11 cellular contexts compared by ENCODE assay signal in genomic region chr1:229186373-229187056, GRCh38.
DNase-seq lines count a peak whose midpoint lies in the region; ATAC-seq, FAIRE-seq and TF ChIP-seq lines count a peak whose summit lies in the region.
"Had no signal": no experiment of that assay in that cellular context is flagged by ENCODE, and none has a peak within 500 bp of the region (broad histone marks: within the 10 kb centered on the region; RNA-seq: fewer than 3 reads in every experiment).

No MANE protein-coding gene starts in this region.

- H3K36me3 ChIP-seq in endodermal cell (ENCODE audit: control insufficient read depth, insufficient read depth, low read length) = no peaks in the 10 kb centered on the region

- no peak overlapping the region for H3K9ac ChIP-seq in endodermal cell (ENCODE audit: extremely low read depth, low read length, poor library complexity, severe bottlenecking)

- intact Hi-C loops in activated T-helper 2 cell treated with anti-CD3 and anti-CD28 coated beads, Interferon-gamma antibody, Interleukin-2, Interleukin-4, amounts not matched to agents 10 μg/mL and 5 μg/mL and 100 μg/mL, durations not matched to agents 14 hours and 24 hours and 36 hours (cut with micrococcal nuclease) = no loop called here
- intact Hi-C loops in right cardiac atrium (cut with DNase I) = no loop called here

- H3K27me3 Mint-ChIP-seq in activated T-helper 2 cell treated with anti-CD3 and anti-CD28 coated beads, Interferon-gamma antibody, Interleukin-2, Interleukin-4, amounts not matched to agents 10 μg/mL and 5 μg/mL and 100 μg/mL, durations not matched to agents 14 hours and 24 hours and 36 hours (ENCODE audit: low read depth) = peaks cover 6% of the 10 kb centered on the region
- H3K27me3 Mint-ChIP-seq in endodermal cell (ENCODE audit: insufficient read depth) = peaks cover 4% of the 10 kb centered on the region

- ATAC-seq in GM19455 (IDR thresholded peaks at IDR 0.05; ENCODE audit: unreplicated experiment) (peak; percentile 86), HG03066 (IDR thresholded peaks at IDR 0.05; ENCODE audit: low read depth, unreplicated experiment) (peak; percentile 94), right cardiac atrium (no peak)
- ATAC-seq: body of pancreas had no signal

- H3K27ac Mint-ChIP-seq in activated T-helper 2 cell treated with anti-CD3 and anti-CD28 coated beads, Interferon-gamma antibody, Interleukin-2, Interleukin-4, amounts not matched to agents 10 μg/mL and 5 μg/mL and 100 μg/mL, durations not matched to agents 14 hours and 24 hours and 36 hours = peak overlapping the region; percentile 55
- H3K27ac Mint-ChIP-seq in endodermal cell = no peak overlapping the region

- H3K27ac ChIP-seq in endodermal cell (ENCODE audit: low read depth, low read length) (no peak overlapping the region), right cardiac atrium (ENCODE audit: low read length) (no peak overlapping the region)
- H3K27ac ChIP-seq: body of pancreas had no signal

- FAIRE-seq in GM18507 (lab: Jason Lieb, UNC) = peak; percentile 89

- no peaks in the 10 kb centered on the region for H3K36me3 Mint-ChIP-seq in activated T-helper 2 cell treated with anti-CD3 and anti-CD28 coated beads, Interferon-gamma antibody, Interleukin-2, Interleukin-4, amounts not matched to agents 10 μg/mL and 5 μg/mL and 100 μg/mL, durations not matched to agents 14 hours and 24 hours and 36 hours (ENCODE audit: low read depth)
- H3K36me3 Mint-ChIP-seq in endodermal cell (ENCODE audit: low read depth) = no peaks in the 10 kb centered on the region

- H3K4me3 ChIP-seq in endodermal cell (ENCODE audit: low read length) (no peak overlapping the region), right cardiac atrium (ENCODE audit: low read length) (no peak overlapping the region)
- H3K4me3 ChIP-seq: body of pancreas had no signal

- H3K4me3 Mint-ChIP-seq in activated T-helper 2 cell treated with anti-CD3 and anti-CD28 coated beads, Interferon-gamma antibody, Interleukin-2, Interleukin-4, amounts not matched to agents 10 μg/mL and 5 μg/mL and 100 μg/mL, durations not matched to agents 14 hours and 24 hours and 36 hours (ENCODE audit: low read depth) = no peak overlapping the region
- H3K4me3 Mint-ChIP-seq in endodermal cell = no peak overlapping the region

- no peak for TF ChIP-seq CTCF in endodermal cell (conservative IDR thresholded peaks at IDR 0.05)

- DNase-seq in GM18507 (ENCODE audit: extremely low spot score, insufficient read length, low read depth) (peak; percentile 32), HK-2 (ENCODE audit: unreplicated experiment) (no peak), NCI-H226 (no peak), endodermal cell (no peak), right cardiac atrium (no peak)
- DNase-seq in activated T-helper 2 cell treated with anti-CD3 and anti-CD28 coated beads, Interferon-gamma antibody, Interleukin-2, Interleukin-4, amounts not matched to agents 10 μg/mL and 5 μg/mL and 100 μg/mL, durations not matched to agents 14 hours and 24 hours and 36 hours (ENCODE audit: low spot score) = peak; percentile 31
- DNase-seq: body of pancreas, glutamatergic neuron, NCI-H2171 had no signal

- 93 to 94% methylated on average over 5 to 9 of the region's 9 CpGs for WGBS in endodermal cell (ENCODE audit: insufficient coverage in 1 of 2, insufficient read length in 1 of 2), 2 experiments
- 94% methylated on average over 9 of the region's 9 CpGs for WGBS in right cardiac atrium

- H3K9me3 ChIP-seq in endodermal cell (ENCODE audit: control insufficient read depth, low read length) (no peaks in the 10 kb centered on the region), right cardiac atrium (ENCODE audit: control insufficient read depth, low read length) (no peaks in the 10 kb centered on the region)
- H3K9me3 ChIP-seq: body of pancreas had no signal

- peaks cover 4% of the 10 kb centered on the region for H3K4me1 ChIP-seq in endodermal cell (ENCODE audit: control insufficient read depth, insufficient read depth, low read length)
- peaks cover 1% of the 10 kb centered on the region for H3K4me1 ChIP-seq in right cardiac atrium (ENCODE audit: control insufficient read depth, insufficient read depth, low read length)

- H3K27me3 ChIP-seq in endodermal cell (ENCODE audit: control insufficient read depth, insufficient read depth, low read length, poor library complexity, severe bottlenecking) = no peaks in the 10 kb centered on the region
- H3K27me3 ChIP-seq in right cardiac atrium (ENCODE audit: control insufficient read depth, insufficient read depth) = no peaks in the 10 kb centered on the region
- H3K27me3 ChIP-seq: body of pancreas had no signal

- H3K4me1 Mint-ChIP-seq in activated T-helper 2 cell treated with anti-CD3 and anti-CD28 coated beads, Interferon-gamma antibody, Interleukin-2, Interleukin-4, amounts not matched to agents 10 μg/mL and 5 μg/mL and 100 μg/mL, durations not matched to agents 14 hours and 24 hours and 36 hours (ENCODE audit: low read depth) = peaks cover 16% of the 10 kb centered on the region
- peaks cover 23% of the 10 kb centered on the region for H3K4me1 Mint-ChIP-seq in endodermal cell

- H3K9me3 Mint-ChIP-seq in activated T-helper 2 cell treated with anti-CD3 and anti-CD28 coated beads, Interferon-gamma antibody, Interleukin-2, Interleukin-4, amounts not matched to agents 10 μg/mL and 5 μg/mL and 100 μg/mL, durations not matched to agents 14 hours and 24 hours and 36 hours = no peaks in the 10 kb centered on the region
- no peaks in the 10 kb centered on the region for H3K9me3 Mint-ChIP-seq in endodermal cell

Comparison
In these comparisons a context has a peak if more than half of its experiments do, and no peak if none do; other contexts are left out.
1. DNase-seq: peak in GM18507 (single experiment) and activated T-helper 2 cell treated with anti-CD3 and anti-CD28 coated beads, Interferon-gamma antibody, Interleukin-2, Interleukin-4, amounts not matched to agents 10 μg/mL and 5 μg/mL and 100 μg/mL, durations not matched to agents 14 hours and 24 hours and 36 hours (single experiment); none in HK-2 (single experiment), NCI-H226 (single experiment), endodermal cell (single experiment) and right cardiac atrium (0 of 3).
2. ATAC-seq: peak in GM19455 (single experiment) and HG03066 (single experiment); none in right cardiac atrium (0 of 2).